30 cellular contexts compared by ENCODE assay signal in the genomic region with DNA sequence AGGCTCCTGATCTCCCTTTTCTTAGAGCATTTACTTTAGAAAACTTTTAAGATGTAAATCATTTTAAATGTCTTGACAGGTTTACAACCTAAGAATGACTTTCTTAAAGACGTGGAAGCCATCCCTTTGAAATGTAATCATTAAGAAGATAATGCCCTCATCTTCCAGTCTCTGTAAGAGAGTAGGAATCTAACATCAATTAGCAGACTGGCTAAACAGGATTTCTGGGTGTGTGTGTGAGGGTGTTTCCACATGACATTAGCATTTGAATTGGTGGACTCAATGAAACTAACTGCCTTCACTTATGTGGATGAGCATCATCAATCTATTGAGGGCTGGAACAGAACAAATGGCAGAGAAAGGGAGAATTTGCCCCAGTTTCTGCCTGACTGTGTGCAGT.
DNase-seq lines count a peak whose midpoint lies in the region; ATAC-seq and TF ChIP-seq lines count a peak whose summit lies in the region.
"Had no signal": no experiment of that assay in that cellular context is flagged by ENCODE, and none has a peak within 500 bp of the region (broad histone marks: within the 10 kb centered on the region; RNA-seq: fewer than 3 reads in every experiment).

No MANE protein-coding gene starts in this region.

- no peaks in the 10 kb centered on the region for H3K9me3 Mint-ChIP-seq in endothelial cell (ENCODE audit: unreplicated experiment)
- H3K9me3 Mint-ChIP-seq: activated CD4-positive, alpha-beta T cell treated with anti-CD3 and anti-CD28 coated beads, Interleukin-2, amount 10 ng/mL, durations not matched to agents 24 days and 14 days had no signal

- H3K27me3 ChIP-seq in Loucy (ENCODE audit: insufficient read depth, low read length, poor library complexity, severe bottlenecking), result no peaks in the 10 kb centered on the region
- H3K27me3 ChIP-seq: BLaER1 treated with 17β-estradiol and CSF1 and Interleukin-3, amounts not matched to agents 10 nM and 100 nM; body of pancreas; heart right ventricle; left lung; neutrophil; SJSA1; thyroid gland had no signal

- H3K4me1 ChIP-seq in Loucy (ENCODE audit: insufficient read depth, low read length, poor library complexity, severe bottlenecking), result peaks cover 48% of the 10 kb centered on the region
- H3K4me1 ChIP-seq: body of pancreas, heart right ventricle, left lung, psoas muscle, SJSA1, thyroid gland had no signal

- H3K27ac Mint-ChIP-seq in endothelial cell (ENCODE audit: unreplicated experiment), result peak overlapping the region; percentile 46
- H3K27ac Mint-ChIP-seq: activated CD4-positive, alpha-beta T cell treated with anti-CD3 and anti-CD28 coated beads, Interleukin-2, amount 10 ng/mL, durations not matched to agents 24 days and 14 days; activated T-helper 2 cell treated with anti-CD3 and anti-CD28 coated beads, Interferon-gamma antibody, Interleukin-2, Interleukin-4, amounts not matched to agents 10 μg/mL and 5 μg/mL and 100 μg/mL, durations not matched to agents 14 hours and 24 hours and 36 hours had no signal

- H3K4me3 Mint-ChIP-seq in endothelial cell (ENCODE audit: unreplicated experiment), result no peak overlapping the region
- H3K4me3 Mint-ChIP-seq: activated CD4-positive, alpha-beta T cell treated with anti-CD3 and anti-CD28 coated beads, Interleukin-2, amount 10 ng/mL, durations not matched to agents 24 days and 14 days had no signal

- ATAC-seq in omental fat pad (ENCODE audit: low FRiP score) (no peak), GM21717 (IDR thresholded peaks at IDR 0.05; ENCODE audit: unreplicated experiment) (no peak), HG03095 (IDR thresholded peaks at IDR 0.05; ENCODE audit: unreplicated experiment) (no peak)
- ATAC-seq: body of pancreas, heart right ventricle, left lung, psoas muscle, sciatic nerve had no signal

- peak overlapping the region; percentile 47 for H2AFZ ChIP-seq in Loucy (ENCODE audit: low read length)

- peak overlapping the region; percentile 65 for H3K4me2 ChIP-seq in Loucy (ENCODE audit: low read depth, low read length, poor library complexity, severe bottlenecking)
- H3K4me2 ChIP-seq: BLaER1 treated with 17β-estradiol and CSF1 and Interleukin-3, amounts not matched to agents 10 nM and 100 nM had no signal

- H3K9ac ChIP-seq in Loucy (ENCODE audit: low read depth, low read length, poor library complexity, severe bottlenecking), result peak overlapping the region; percentile 56
- H3K9ac ChIP-seq: BLaER1 treated with 17β-estradiol and CSF1 and Interleukin-3, amounts not matched to agents 10 nM and 100 nM had no signal

- TF ChIP-seq CTCF in Loucy (conservative IDR thresholded peaks at IDR 0.05; ENCODE audit: low read length) (no peak), endothelial cell (IDR thresholded peaks at IDR 0.05; ENCODE audit: unreplicated experiment) (no peak), omental fat pad (IDR thresholded peaks at IDR 0.05) (no peak)

- H3K9me3 ChIP-seq in Loucy (ENCODE audit: insufficient read depth, low read depth, low read length), result no peaks in the 10 kb centered on the region
- H3K9me3 ChIP-seq: BLaER1 treated with 17β-estradiol and CSF1 and Interleukin-3, amounts not matched to agents 10 nM and 100 nM; body of pancreas; heart right ventricle; left lung; neutrophil; psoas muscle; SJSA1 had no signal

- H3K79me2 ChIP-seq in Loucy (ENCODE audit: insufficient read depth, low read length), result no peaks in the 10 kb centered on the region

- H3K27me3 Mint-ChIP-seq in endothelial cell (ENCODE audit: unreplicated experiment), result peaks cover 2% of the 10 kb centered on the region
- H3K27me3 Mint-ChIP-seq: activated CD4-positive, alpha-beta T cell treated with anti-CD3 and anti-CD28 coated beads, Interleukin-2, amount 10 ng/mL, durations not matched to agents 24 days and 14 days had no signal

- peak overlapping the region; percentile 29 for H3K4me3 ChIP-seq in Loucy (ENCODE audit: low read length, poor library complexity, severe bottlenecking)
- H3K4me3 ChIP-seq: BLaER1 treated with 17β-estradiol and CSF1 and Interleukin-3, amounts not matched to agents 10 nM and 100 nM; body of pancreas; heart right ventricle; left lung; psoas muscle; SJSA1; thyroid gland had no signal

- no peaks in the 10 kb centered on the region for H4K20me1 ChIP-seq in Loucy (ENCODE audit: insufficient read depth, low read length, poor library complexity, severe bottlenecking)
- H4K20me1 ChIP-seq: BLaER1 treated with 17β-estradiol and CSF1 and Interleukin-3, amounts not matched to agents 10 nM and 100 nM had no signal

- H3K4me1 Mint-ChIP-seq in endothelial cell (ENCODE audit: unreplicated experiment), result peaks cover 32% of the 10 kb centered on the region
- H3K4me1 Mint-ChIP-seq: activated CD4-positive, alpha-beta T cell treated with anti-CD3 and anti-CD28 coated beads, Interleukin-2, amount 10 ng/mL, durations not matched to agents 24 days and 14 days had no signal

- no peaks in the 10 kb centered on the region for H3K36me3 Mint-ChIP-seq in endothelial cell (ENCODE audit: low read depth, unreplicated experiment)

- peaks cover 18% of the 10 kb centered on the region for H3F3A ChIP-seq in Loucy (ENCODE audit: low read depth)

- DNase-seq in endothelial cell (ENCODE audit: low spot score) (no peak), islet precursor cell (peak; percentile 77), omental fat pad (ENCODE audit: low spot score) (no peak)
- no peak for DNase-seq in activated CD4-positive, CD25-positive, alpha-beta regulatory T cell (lab: John Stamatoyannopoulos, UW)
- DNase-seq: activated CD4-positive, alpha-beta T cell treated with anti-CD3 and anti-CD28 coated beads, Interleukin-2, amount 10 ng/mL, durations not matched to agents 24 days and 14 days; activated CD8-positive, alpha-beta memory T cell treated with anti-CD3 and anti-CD28 coated beads for 24 hours; activated naive CD4-positive, alpha-beta T cell treated with anti-CD3 and anti-CD28 coated beads, Interleukin-2, amount 50 U/mL, for 16 hours; activated T-cell treated with anti-CD3 and anti-CD28 coated beads for 4 hours; body of pancreas; dermis blood vessel endothelial cell; heart right ventricle; Karpas-422; left lung; NCI-H2081; NCI-H446; NCI-H82; psoas muscle; stimulated activated CD4-positive, alpha-beta T cell treated with anti-CD3 and anti-CD28 coated beads, Interleukin-12 subunit alpha, Interleukin-12 subunit beta, amount 100 ng/mL, for 4 hours; stimulated activated CD4-positive, alpha-beta T cell treated with anti-CD3 and anti-CD28 coated beads, Interleukin-2, amount 100 ng/mL, for 48 hours; T1000; thyroid gland; WERI-Rb-1 had no signal

- no peaks in the 10 kb centered on the region for H3K9me2 ChIP-seq in Loucy (replicated peaks; ENCODE audit: low read depth, low read length)

- H3K36me3 ChIP-seq in Loucy (ENCODE audit: insufficient read depth, low read length), result no peaks in the 10 kb centered on the region
- H3K36me3 ChIP-seq: BLaER1 treated with 17β-estradiol and CSF1 and Interleukin-3, amounts not matched to agents 10 nM and 100 nM; heart right ventricle; left lung; neutrophil; SJSA1; thyroid gland; WERI-Rb-1 had no signal
